1 cellular context compared by ENCODE assay signal in genomic region chr18:13431886-13432285, GRCh38.
TF ChIP-seq lines count a peak whose summit lies in the region.

No MANE protein-coding gene starts in this region.

TF ChIP-seq in H1, 55 proteins besides CTCF, POLR2A, EP300 and RAD21:
- TF ChIP-seq ATF3 (IDR thresholded peaks at IDR 0.05; ENCODE audit: insufficient read depth, low read depth, low read length) (no peak), SAP30 (IDR thresholded peaks at IDR 0.05; ENCODE audit: insufficient read depth, insufficient replicate concordance, low read length) (no peak), CREB1 (IDR thresholded peaks at IDR 0.05) (no peak), CBX8 (IDR thresholded peaks at IDR 0.05; ENCODE audit: borderline replicate concordance, low read depth, low read length) (no peak), RBBP5 (IDR thresholded peaks at IDR 0.05; ENCODE audit: borderline replicate concordance, low read depth, low read length) (no peak), KDM5A (IDR thresholded peaks at IDR 0.05; ENCODE audit: low read length) (no peak), CHD1 (IDR thresholded peaks at IDR 0.05; ENCODE audit: low read depth, low read length) (no peak), EZH2 (IDR thresholded peaks at IDR 0.05; ENCODE audit: low read depth, low read length, severe bottlenecking) (no peak), SP1 (IDR thresholded peaks at IDR 0.05; ENCODE audit: low read depth, low read length) (no peak), RFX5 (IDR thresholded peaks at IDR 0.05; ENCODE audit: borderline replicate concordance, low read depth, low read length) (no peak)
